Comparison of ENCODE assay signal across 1 cellular context in the genomic region with DNA sequence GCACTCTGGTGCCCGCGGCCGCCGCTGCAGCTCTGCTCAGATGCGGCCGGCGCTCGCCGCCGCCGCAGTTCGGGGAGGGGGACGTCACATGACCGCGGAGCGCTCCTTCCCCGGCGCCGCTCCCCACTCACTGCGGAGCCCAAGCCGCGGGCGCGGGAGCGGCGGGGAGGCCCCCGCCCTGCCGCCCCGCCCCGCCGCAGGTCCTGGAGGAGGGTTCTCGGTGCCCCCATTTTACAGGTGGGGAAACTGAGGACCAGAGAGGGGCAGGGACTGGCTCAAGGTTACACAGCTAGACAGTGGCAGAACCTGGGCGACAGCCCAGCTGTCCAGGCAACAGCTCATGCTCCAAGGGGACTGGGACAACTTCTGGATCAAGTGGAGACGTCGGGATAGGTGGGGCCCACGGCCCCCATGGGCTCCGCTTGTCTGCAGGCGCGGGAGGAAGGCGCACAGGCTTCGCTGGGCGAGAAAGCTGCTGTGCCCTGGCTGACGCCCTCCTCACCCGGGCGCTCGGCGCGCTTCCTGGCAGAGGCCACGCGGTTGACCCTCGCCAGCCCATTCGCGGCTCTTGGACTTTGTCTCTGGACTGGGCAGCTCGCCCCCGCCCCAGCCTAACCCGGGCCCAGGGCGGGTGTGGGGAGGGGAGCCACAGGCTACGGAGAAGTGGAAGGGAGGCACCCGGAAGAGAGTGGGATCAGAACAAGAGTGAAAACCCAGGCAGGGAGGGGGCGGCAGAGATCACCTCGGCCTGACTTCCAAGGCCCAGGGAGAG.
TF ChIP-seq lines count a peak whose summit lies in the region.

Gene RAP1GAP, minus strand, starts transcription at position 71 of the 772 bp plus-strand sequence. CDS start 49,325 bp downstream, outside the sequence.

TF ChIP-seq in HepG2, 621 proteins besides CTCF, POLR2A, EP300 and RAD21 (continued from another document and continues in another):
- TF ChIP-seq KIAA2018 (CRISPR knock-in tag; IDR thresholded peaks at IDR 0.05; ENCODE audit: borderline replicate concordance) (no peak), CBFB (CRISPR knock-in tag; IDR thresholded peaks at IDR 0.05) (peak; percentile 34; the same call in 1 of the 2 replicates), ZNF766 (CRISPR knock-in tag; IDR thresholded peaks at IDR 0.05; ENCODE audit: borderline replicate concordance) (peak; percentile 17; the same call in 1 of the 2 replicates), SNAPC2 (CRISPR knock-in tag; IDR thresholded peaks at IDR 0.05) (peak; percentile 92), ATF1 (CRISPR knock-in tag; IDR thresholded peaks at IDR 0.05) (no peak), ZGPAT (CRISPR knock-in tag; IDR thresholded peaks at IDR 0.05) (peak; percentile 94), RNF219 (CRISPR knock-in tag; IDR thresholded peaks at IDR 0.05) (no peak; the same call in 1 of the 2 replicates), MTA3 (CRISPR knock-in tag; IDR thresholded peaks at IDR 0.05) (no peak), ZNF737 (CRISPR knock-in tag; IDR thresholded peaks at IDR 0.05; ENCODE audit: borderline replicate concordance) (no peak), SUZ12 (IDR thresholded peaks at IDR 0.05; ENCODE audit: low read depth, low read length) (no peak), XRCC5 (optimal IDR thresholded peaks at IDR 0.05; ENCODE audit: low read length) (peak; percentile 60), ETV6 (CRISPR knock-in tag; conservative IDR thresholded peaks at IDR 0.05) (peak; percentile 13; the same call in 1 of the 2 replicates), ZNF251 (CRISPR knock-in tag; IDR thresholded peaks at IDR 0.05) (no peak), DMAP1 (CRISPR knock-in tag; IDR thresholded peaks at IDR 0.05) (peak; percentile 94), TEAD2 (CRISPR knock-in tag; IDR thresholded peaks at IDR 0.05) (no peak), TSC22D2 (CRISPR knock-in tag; IDR thresholded peaks at IDR 0.05; ENCODE audit: borderline replicate concordance) (0 out of 2 replicates have a peak, but pooled peaks have one; percentile 56), TCF12 (IDR thresholded peaks at IDR 0.05) (no peak), TCF12 (CRISPR knock-in tag; IDR thresholded peaks at IDR 0.05) (no peak; the same call in 1 of the 2 replicates), SETDB1 (CRISPR knock-in tag; IDR thresholded peaks at IDR 0.05; ENCODE audit: borderline replicate concordance) (no peak), ARID2 (CRISPR knock-in tag; IDR thresholded peaks at IDR 0.05; ENCODE audit: borderline replicate concordance) (peak; percentile 96), ZNF431 (CRISPR knock-in tag; IDR thresholded peaks at IDR 0.05; ENCODE audit: borderline replicate concordance, low read depth) (peak; percentile 84; the same call in 1 of the 2 replicates), ZNF720 (CRISPR knock-in tag; IDR thresholded peaks at IDR 0.05) (no peak), HNF4G (IDR thresholded peaks at IDR 0.05; ENCODE audit: borderline replicate concordance, low read depth, low read length) (peak; percentile 91), HNF4G (CRISPR knock-in tag; IDR thresholded peaks at IDR 0.05; ENCODE audit: borderline replicate concordance, low read depth) (peak; percentile 97), ZNF468 (CRISPR knock-in tag; IDR thresholded peaks at IDR 0.05) (no peak), IKZF4 (CRISPR knock-in tag; IDR thresholded peaks at IDR 0.05; ENCODE audit: borderline replicate concordance, low read depth, not compliant biosample characterization) (no peak), ZNF552 (CRISPR knock-in tag; IDR thresholded peaks at IDR 0.05; ENCODE audit: borderline replicate concordance) (peak; percentile 87), ZNF709 (CRISPR knock-in tag; IDR thresholded peaks at IDR 0.05) (0 out of 2 replicates have a peak, but pooled peaks have one; percentile 90), ZKSCAN8 (CRISPR knock-in tag; IDR thresholded peaks at IDR 0.05; ENCODE audit: borderline replicate concordance) (peak; percentile 81; the same call in 1 of the 2 replicates), ZNF460 (CRISPR knock-in tag; IDR thresholded peaks at IDR 0.05; ENCODE audit: borderline replicate concordance) (peak; percentile 78; the same call in 1 of the 2 replicates), NRL (CRISPR knock-in tag; IDR thresholded peaks at IDR 0.05; ENCODE audit: borderline replicate concordance) (peak; percentile 82; the same call in 1 of the 2 replicates), NFIC (IDR thresholded peaks at IDR 0.05; ENCODE audit: low read length) (no peak), SOX5 (CRISPR knock-in tag; IDR thresholded peaks at IDR 0.05; ENCODE audit: borderline replicate concordance) (peak; percentile 70), KLF9 (CRISPR knock-in tag; IDR thresholded peaks at IDR 0.05; ENCODE audit: low read depth) (no peak; the same call in 1 of the 2 replicates), ZBTB39 (CRISPR knock-in tag; IDR thresholded peaks at IDR 0.05) (no peak), ZNF788 (CRISPR knock-in tag; IDR thresholded peaks at IDR 0.05; ENCODE audit: borderline replicate concordance) (peak; percentile 96; the same call in 1 of the 2 replicates)
- TF ChIP-seq, protein P1, sequence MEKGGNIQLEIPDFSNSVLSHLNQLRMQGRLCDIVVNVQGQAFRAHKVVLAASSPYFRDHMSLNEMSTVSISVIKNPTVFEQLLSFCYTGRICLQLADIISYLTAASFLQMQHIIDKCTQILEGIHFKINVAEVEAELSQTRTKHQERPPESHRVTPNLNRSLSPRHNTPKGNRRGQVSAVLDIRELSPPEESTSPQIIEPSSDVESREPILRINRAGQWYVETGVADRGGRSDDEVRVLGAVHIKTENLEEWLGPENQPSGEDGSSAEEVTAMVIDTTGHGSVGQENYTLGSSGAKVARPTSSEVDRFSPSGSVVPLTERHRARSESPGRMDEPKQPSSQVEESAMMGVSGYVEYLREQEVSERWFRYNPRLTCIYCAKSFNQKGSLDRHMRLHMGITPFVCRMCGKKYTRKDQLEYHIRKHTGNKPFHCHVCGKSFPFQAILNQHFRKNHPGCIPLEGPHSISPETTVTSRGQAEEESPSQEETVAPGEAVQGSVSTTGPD (CRISPR knock-in tag; IDR thresholded peaks at IDR 0.05) = peak; percentile 72; the same call in 1 of the 2 replicates
- TF ChIP-seq, protein P2, sequence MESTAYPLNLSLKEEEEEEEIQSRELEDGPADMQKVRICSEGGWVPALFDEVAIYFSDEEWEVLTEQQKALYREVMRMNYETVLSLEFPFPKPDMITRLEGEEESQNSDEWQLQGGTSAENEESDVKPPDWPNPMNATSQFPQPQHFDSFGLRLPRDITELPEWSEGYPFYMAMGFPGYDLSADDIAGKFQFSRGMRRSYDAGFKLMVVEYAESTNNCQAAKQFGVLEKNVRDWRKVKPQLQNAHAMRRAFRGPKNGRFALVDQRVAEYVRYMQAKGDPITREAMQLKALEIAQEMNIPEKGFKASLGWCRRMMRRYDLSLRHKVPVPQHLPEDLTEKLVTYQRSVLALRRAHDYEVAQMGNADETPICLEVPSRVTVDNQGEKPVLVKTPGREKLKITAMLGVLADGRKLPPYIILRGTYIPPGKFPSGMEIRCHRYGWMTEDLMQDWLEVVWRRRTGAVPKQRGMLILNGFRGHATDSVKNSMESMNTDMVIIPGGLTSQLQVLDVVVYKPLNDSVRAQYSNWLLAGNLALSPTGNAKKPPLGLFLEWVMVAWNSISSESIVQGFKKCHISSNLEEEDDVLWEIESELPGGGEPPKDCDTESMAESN (CRISPR knock-in tag; conservative IDR thresholded peaks at IDR 0.05) = peak; percentile 56; the same call in 1 of the 2 replicates
- TF ChIP-seq, protein P3, sequence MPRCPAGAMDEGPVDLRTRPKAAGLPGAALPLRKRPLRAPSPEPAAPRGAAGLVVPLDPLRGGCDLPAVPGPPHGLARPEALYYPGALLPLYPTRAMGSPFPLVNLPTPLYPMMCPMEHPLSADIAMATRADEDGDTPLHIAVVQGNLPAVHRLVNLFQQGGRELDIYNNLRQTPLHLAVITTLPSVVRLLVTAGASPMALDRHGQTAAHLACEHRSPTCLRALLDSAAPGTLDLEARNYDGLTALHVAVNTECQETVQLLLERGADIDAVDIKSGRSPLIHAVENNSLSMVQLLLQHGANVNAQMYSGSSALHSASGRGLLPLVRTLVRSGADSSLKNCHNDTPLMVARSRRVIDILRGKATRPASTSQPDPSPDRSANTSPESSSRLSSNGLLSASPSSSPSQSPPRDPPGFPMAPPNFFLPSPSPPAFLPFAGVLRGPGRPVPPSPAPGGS (CRISPR knock-in tag; IDR thresholded peaks at IDR 0.05) = peak; percentile 65; the same call in 1 of the 2 replicates
